ENCODE assay signal across 8 cellular contexts in the genomic region with DNA sequence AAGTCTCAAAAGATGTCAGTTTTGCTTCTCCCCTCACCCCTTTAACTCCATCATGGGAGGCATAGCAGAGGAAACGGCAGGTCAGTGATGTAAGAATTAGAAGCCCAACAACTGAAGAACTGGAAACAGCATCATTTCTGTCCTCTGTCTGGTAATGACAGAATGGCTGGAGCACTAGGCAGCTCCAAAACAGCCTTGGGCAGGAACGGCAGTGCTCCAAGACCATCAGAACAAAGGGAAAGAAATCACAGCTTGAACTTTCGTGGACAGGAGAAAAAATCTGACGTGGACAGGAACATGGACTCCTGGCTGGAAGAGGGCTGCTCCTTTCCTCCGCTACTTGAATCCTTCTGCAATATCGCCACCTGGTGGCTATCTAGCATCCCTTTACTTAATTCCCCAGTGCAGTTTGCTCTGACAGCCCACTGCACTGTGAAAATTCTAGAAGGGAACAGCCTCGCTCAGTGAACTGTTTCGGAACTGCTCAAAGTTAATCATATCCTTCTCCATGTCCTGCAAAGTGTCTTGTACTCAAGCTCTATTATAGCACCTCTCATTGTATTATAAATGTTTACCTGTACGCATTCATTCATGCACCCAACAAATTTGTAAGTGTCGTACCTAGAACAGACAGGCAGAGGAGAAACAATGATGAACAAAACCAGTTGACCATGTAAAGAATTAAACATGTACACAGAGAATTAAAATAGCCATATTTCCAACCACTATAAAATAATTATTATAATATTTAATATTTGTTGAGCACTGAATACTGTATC. TPM values are rescaled to one million over a fixed set of nuclear protein-coding genes. Genes with fewer than 3 reads are reported as not detected.
A peak's percentile ranks its signal among the peaks of the same experiment; 100 is the strongest.
DNase-seq lines count a peak whose midpoint lies in the region; ATAC-seq, FAIRE-seq and TF ChIP-seq lines count a peak whose summit lies in the region.

No MANE protein-coding gene starts in this region.

- BruUV-seq in K562 (replicated peaks; lab: Mats Ljungman, UMichigan) = no TSS peak

- no peak overlapping the region for H3K27ac ChIP-seq in K562 (ENCODE audit: extremely low read depth, low read depth, low read length)
- H3K27ac ChIP-seq in gastrocnemius medialis = no peak overlapping the region

- in situ Hi-C loops in GM13976 (cut with MboI; ENCODE audit: low sequenced_read_pairs, unreplicated experiment) (no loop called here), K562 (cut with MboI) (no loop called here), gastrocnemius medialis (cut with MboI; ENCODE audit: low sequenced_read_pairs in 4 of 4) (loop anchor here in 3 of 4 donors (25.0 kb wide), 1 partner anchor 299 kb away; the partner anchor contains the start of gene RAB9B (in 3 of the 3))

- DNase-seq in 8988T (peak; percentile 34), GM13976 (ENCODE audit: low spot score) (peak; percentile 52), NCI-H146 (lab: John Stamatoyannopoulos, UW) (peak; percentile 81), K562 (ENCODE audit: extremely low read depth in 1 of 4, low spot score in 3 of 4) (peak; percentile 56 to 82 (median 61)), hypothalamus (lab: John Stamatoyannopoulos, UW) (peak in 44 of 51 donors; percentile 1 to 76 (median 33)), gastrocnemius medialis (peak; percentile 39 to 44)
- DNase-seq in T-helper 2 cell treated with Interferon-gamma antibody and Interleukin-4, amounts not matched to agents 5 μg/mL and 100 μg/mL, for 36 hours (ENCODE audit: low spot score) = peak; percentile 18

- H3K4me3 ChIP-seq in K562 (no peak overlapping the region), gastrocnemius medialis (peak overlapping the region; percentile 34 to 58 (median 41))

- H3K9me3 Mint-ChIP-seq in T-helper 2 cell treated with Interferon-gamma antibody and Interleukin-4, amounts not matched to agents 5 μg/mL and 100 μg/mL, for 36 hours = no peaks in the 10 kb centered on the region

- H3K4me1 ChIP-seq in K562 (replicated peaks in 1 of 2; ENCODE audit: control insufficient read depth in 2 of 2, insufficient read depth in 2 of 2, low read length in 2 of 2) (no peaks in the 10 kb centered on the region), gastrocnemius medialis (peaks cover 0 to 6% of the 10 kb centered on the region in 2 donors)

- H2AFZ ChIP-seq in K562 (ENCODE audit: low read depth, low read length) = no peak overlapping the region

- no peak overlapping the region for H3K4me2 ChIP-seq in K562 (ENCODE audit: insufficient read depth, low read length)

- H3K9me3 ChIP-seq in K562 (replicated peaks; ENCODE audit: control insufficient read depth, insufficient read depth, low read depth, low read length) (no peaks in the 10 kb centered on the region), gastrocnemius medialis (no peaks in the 10 kb centered on the region)

- peak; percentile 90 for FAIRE-seq in K562 (lab: Jason Lieb, UNC)

- H3K27me3 ChIP-seq in K562 (ENCODE audit: control insufficient read depth in 2 of 2, insufficient read depth in 2 of 2, low read length in 2 of 2) (no peaks in the 10 kb centered on the region), gastrocnemius medialis (peaks cover 0 to 3% (median 0%) of the 10 kb centered on the region in 3 donors)

- POLR2A ChIA-PET in K562 (lab: Yijun Ruan, JAX) = no interaction called here

- peaks cover 8% of the 10 kb centered on the region for H3K4me1 Mint-ChIP-seq in T-helper 2 cell treated with Interferon-gamma antibody and Interleukin-4, amounts not matched to agents 5 μg/mL and 100 μg/mL, for 36 hours (ENCODE audit: low read depth)

- peak; percentile 30 to 67; a peak in 3 of 4 replicates for TF ChIP-seq RAD21 in K562 (CRISPR knock-in tag; conservative IDR thresholded peaks at IDR 0.05 in 1 of 2, IDR thresholded peaks at IDR 0.05 in 1 of 2)

- H3K9ac ChIP-seq in K562 (ENCODE audit: insufficient read depth in 1 of 2, low read depth in 2 of 2, low read length in 2 of 2) = no peak overlapping the region

- H3K9me1 ChIP-seq in K562 (ENCODE audit: control insufficient read depth, insufficient read depth, low read length) = no peaks in the 10 kb centered on the region

- H4K20me1 ChIP-seq in K562 (replicated peaks; ENCODE audit: control insufficient read depth, insufficient read depth, low read length) = peaks cover 6% of the 10 kb centered on the region; the same call in 1 of the 2 replicates

- TF ChIP-seq CTCF in GM13976 (IDR thresholded peaks at IDR 0.05; ENCODE audit: borderline replicate concordance, control extremely low read depth, extremely low read depth, insufficient read depth, missing control alignments) (peak; percentile 68), K562 (IDR thresholded peaks at IDR 0.05 in 2 of 3, conservative IDR thresholded peaks at IDR 0.05 in 1 of 3; ENCODE audit: insufficient read depth in 2 of 3, low read depth in 1 of 3, low read length in 3 of 3) (peak; percentile 67 to 71 (median 69)), gastrocnemius medialis (IDR thresholded peaks at IDR 0.05 in 4 of 5, conservative IDR thresholded peaks at IDR 0.05 in 1 of 5) (peak; percentile 13 to 73 (median 63))

- no peaks in the 10 kb centered on the region for H3K79me2 ChIP-seq in K562 (ENCODE audit: control insufficient read depth, insufficient read depth, low read length)

- intact Hi-C loops in K562 (cut with micrococcal nuclease) = loop anchor here (2.0 kb wide), 2 partner anchors 38 to 292 kb away; no protein-coding TSS in a partner anchor
- intact Hi-C loops in gastrocnemius medialis (cut with DNase I; ENCODE audit: low total_unique reads) = loop anchor here (1.0 to 10.0 kb wide), 3 partner anchors 24 to 292 kb away; partner anchors contain the start of gene ZCCHC18

- no peaks in the 10 kb centered on the region for H3K36me3 ChIP-seq in K562 (ENCODE audit: control insufficient read depth, insufficient read depth, low read length)
- no peaks in the 10 kb centered on the region for H3K36me3 ChIP-seq in gastrocnemius medialis

- H3K4me3 Mint-ChIP-seq in T-helper 2 cell treated with Interferon-gamma antibody and Interleukin-4, amounts not matched to agents 5 μg/mL and 100 μg/mL, for 36 hours = no peak overlapping the region

- no peaks in the 10 kb centered on the region for H3K36me3 Mint-ChIP-seq in T-helper 2 cell treated with Interferon-gamma antibody and Interleukin-4, amounts not matched to agents 5 μg/mL and 100 μg/mL, for 36 hours (ENCODE audit: low read depth)

- TF ChIP-seq POLR2A in K562 (conservative IDR thresholded peaks at IDR 0.05) (no peak), gastrocnemius medialis (IDR thresholded peaks at IDR 0.05) (no peak)

- CTCF ChIA-PET in K562 (lab: Yijun Ruan, JAX; ENCODE audit: low intra/inter-chr PET ratio) = interaction anchor here (0.5 to 1.8 kb wide), 4 partner anchors 38 to 450 kb away, joined by 3 to 5 read pairs (median 3); partner anchors contain the start of gene MORF4L2

- ATAC-seq in HG02852 (IDR thresholded peaks at IDR 0.05; ENCODE audit: unreplicated experiment) (peak; percentile 85), K562 (peak; percentile 98), gastrocnemius medialis (peak in 1 of 2 donors; percentile 92)

- no peak overlapping the region for H3K27ac Mint-ChIP-seq in T-helper 2 cell treated with Interferon-gamma antibody and Interleukin-4, amounts not matched to agents 5 μg/mL and 100 μg/mL, for 36 hours

- no peaks in the 10 kb centered on the region for H3K27me3 Mint-ChIP-seq in T-helper 2 cell treated with Interferon-gamma antibody and Interleukin-4, amounts not matched to agents 5 μg/mL and 100 μg/mL, for 36 hours (ENCODE audit: low read depth)

- 29% methylated on average over 8 of the region's 10 CpGs for WGBS in K562 (ENCODE audit: insufficient coverage, low coverage, missing lambda C conversion rate)

- no peak for TF ChIP-seq EP300 in K562 (IDR thresholded peaks at IDR 0.05; ENCODE audit: low read length)

RNA-seq across cellular contexts. Expression of gene SLC25A53, which starts 20.4 kb away (rescaled TPM):
- total RNA-seq in K562 (2011; cell fraction: chromatin; rRNA removed; ENCODE audit: low replicate concordance) = 2.6 and 9.6 TPM in 2 replicates
- 2.0 and 2.5 TPM in 2 replicates for total RNA-seq in K562 (2011; cell fraction: nucleolus; rRNA removed)
- total RNA-seq in K562 (2011; cell fraction: nucleoplasm; rRNA removed) = 2.6 and 4.9 TPM in 2 replicates
- 7.7 and 10.8 TPM in 2 replicates for total RNA-seq in K562 (2014; rRNA removed)
- total RNA-seq in K562 (2014; rRNA removed; fragmentation: Illumina TruSeq; extraction: Trizol) = 5.2 and 5.6 TPM in 2 replicates
- 7.8 and 8.6 TPM in 2 replicates for total RNA-seq in K562 (2015; rRNA removed; fragmentation: Illumina TruSeq; extraction: Trizol)
- 2.4 and 4.0 TPM in 2 replicates for total RNA-seq in K562 (2021)
- polyA plus RNA-seq in K562 (2011; rRNA removed) = 3.3 and 5.6 TPM in 2 replicates
- polyA plus RNA-seq in K562 (2011; cell fraction: cytosol; rRNA removed) = 2.3 and 3.8 TPM in 2 replicates
- 5.6 and 9.5 TPM in 2 replicates for polyA plus RNA-seq in K562 (2011; cell fraction: nucleus; rRNA removed)
- polyA plus RNA-seq in K562 (2012) = 3.8 and 8.8 TPM in 2 replicates
- 6.5 and 7.0 TPM in 2 replicates for polyA plus RNA-seq in K562 (2014; fragmentation: Illumina TruSeq; extraction: Trizol)
- 1 to 10 TPM; 4.0 to 5.4 TPM for polyA plus RNA-seq in K562 (2014; fragmentation: Nextera tagmentation; extraction: Ambion mirVana)
- polyA plus RNA-seq in K562 (2014; rRNA removed) = 4.9 and 5.8 TPM in 2 replicates
- polyA minus RNA-seq in K562 (2011; rRNA and poly(A)+ RNA removed) = 2.7 and 5.6 TPM in 2 replicates
- 2.6 TPM in 1 of 2 replicates, not detected in the other for polyA minus RNA-seq in K562 (2011; cell fraction: cytosol; rRNA and poly(A)+ RNA removed)
- polyA minus RNA-seq in K562 (2011; cell fraction: nucleus; rRNA and poly(A)+ RNA removed) = 2.1 and 2.4 TPM in 2 replicates
- 10 to 100 TPM in 1 of 4 donors, 1 to 10 TPM in 3; 5.2 to 10.0 (median 7.1) TPM for total RNA-seq in gastrocnemius medialis

RNA-seq across cellular contexts. Expression of gene ZCCHC18, which starts 24.1 kb away (rescaled TPM):
- total RNA-seq in K562 (2011; cell fraction: chromatin; rRNA removed; ENCODE audit: low replicate concordance) = not detected in 2 replicates
- total RNA-seq in K562 (2011; cell fraction: nucleolus; rRNA removed) = 0.83 TPM in 1 of 2 replicates, not detected in the other
- total RNA-seq in K562 (2011; cell fraction: nucleoplasm; rRNA removed) = not detected in 2 replicates
- not detected in 2 replicates for total RNA-seq in K562 (2014; rRNA removed)
- not detected in 2 replicates for total RNA-seq in K562 (2014; rRNA removed; fragmentation: Illumina TruSeq; extraction: Trizol)
- not detected in 2 replicates for total RNA-seq in K562 (2015; rRNA removed; fragmentation: Illumina TruSeq; extraction: Trizol)
- not detected in 2 replicates for total RNA-seq in K562 (2021)
- 0.15 TPM in 1 of 2 replicates, not detected in the other for polyA plus RNA-seq in K562 (2011; rRNA removed)
- 0.15 TPM in 1 of 2 replicates, not detected in the other for polyA plus RNA-seq in K562 (2011; cell fraction: cytosol; rRNA removed)
- polyA plus RNA-seq in K562 (2011; cell fraction: nucleus; rRNA removed) = 0.21 TPM in 1 of 2 replicates, not detected in the other
- not detected in 2 replicates for polyA plus RNA-seq in K562 (2012)
- polyA plus RNA-seq in K562 (2014; fragmentation: Illumina TruSeq; extraction: Trizol) = not detected in 2 replicates
- polyA plus RNA-seq in K562 (2014; fragmentation: Nextera tagmentation; extraction: Ambion mirVana) = not detected
- not detected in 2 replicates for polyA plus RNA-seq in K562 (2014; rRNA removed)
- not detected in 2 replicates for polyA minus RNA-seq in K562 (2011; rRNA and poly(A)+ RNA removed)
- not detected in 2 replicates for polyA minus RNA-seq in K562 (2011; cell fraction: cytosol; rRNA and poly(A)+ RNA removed)
- not detected in 2 replicates for polyA minus RNA-seq in K562 (2011; cell fraction: nucleus; rRNA and poly(A)+ RNA removed)
- not detected for total RNA-seq in gastrocnemius medialis

RNA-seq across cellular contexts. Expression of gene FAM199X, which starts 29.8 kb away (rescaled TPM):
- total RNA-seq in K562 (2011; cell fraction: chromatin; rRNA removed; ENCODE audit: low replicate concordance) = 5.3 and 17.5 TPM in 2 replicates
- 3.2 and 4.5 TPM in 2 replicates for total RNA-seq in K562 (2011; cell fraction: nucleolus; rRNA removed)
- total RNA-seq in K562 (2011; cell fraction: nucleoplasm; rRNA removed) = 10.5 and 20.2 TPM in 2 replicates
- total RNA-seq in K562 (2014; rRNA removed) (13.7 and 14.2 TPM in 2 replicates), K562 (2014; rRNA removed; fragmentation: Illumina TruSeq; extraction: Trizol) (22.2 and 23.6 TPM in 2 replicates), K562 (2015; rRNA removed; fragmentation: Illumina TruSeq; extraction: Trizol) (20.3 and 21.2 TPM in 2 replicates), K562 (2021) (19.0 and 19.3 TPM in 2 replicates), gastrocnemius medialis (10 to 100 TPM; 13.4 to 23.4 (median 17.8) TPM)
- polyA plus RNA-seq in K562 (2011; rRNA removed) (9.2 and 12.8 TPM in 2 replicates), K562 (2014; fragmentation: Illumina TruSeq; extraction: Trizol) (13.0 and 15.4 TPM in 2 replicates), K562 (2014; fragmentation: Nextera tagmentation; extraction: Ambion mirVana) (1 to 10 TPM; 4.6 to 5.6 TPM), K562 (2014; rRNA removed) (12.4 and 13.6 TPM in 2 replicates)
- polyA plus RNA-seq in K562 (2011; cell fraction: cytosol; rRNA removed) = 2.7 and 5.1 TPM in 2 replicates
- 7.5 and 9.6 TPM in 2 replicates for polyA plus RNA-seq in K562 (2011; cell fraction: nucleus; rRNA removed)
- polyA plus RNA-seq in K562 (2012) = 12.3 and 15.3 TPM in 2 replicates
- polyA minus RNA-seq in K562 (2011; rRNA and poly(A)+ RNA removed) = 17.1 and 17.6 TPM in 2 replicates
- polyA minus RNA-seq in K562 (2011; cell fraction: cytosol; rRNA and poly(A)+ RNA removed) = 8.4 and 10.5 TPM in 2 replicates
- 6.1 and 9.3 TPM in 2 replicates for polyA minus RNA-seq in K562 (2011; cell fraction: nucleus; rRNA and poly(A)+ RNA removed)

Comparison
In these comparisons a context has a peak if more than half of its experiments do, and no peak if none do; other contexts are left out.
1. DNase-seq: peak in every context shown above with its lines; median percentile 81 in NCI-H146; 61 in K562; 52 in GM13976; 42 in gastrocnemius medialis; 34 in 8988T; 33 in hypothalamus; 18 in T-helper 2 cell treated with Interferon-gamma antibody and Interleukin-4, amounts not matched to agents 5 μg/mL and 100 μg/mL, for 36 hours.
2. in situ Hi-C loops: an anchor here in gastrocnemius medialis (25.0 kb wide); none called in GM13976 and K562.